16 cellular contexts compared by ENCODE assay signal in genomic region chr3:197168606-197169005, GRCh38.
DNase-seq lines count a peak whose midpoint lies in the region; ATAC-seq and TF ChIP-seq lines count a peak whose summit lies in the region.
"Had no signal": no experiment of that assay in that cellular context is flagged by ENCODE, and none has a peak within 500 bp of the region (broad histone marks: within the 10 kb centered on the region; RNA-seq: fewer than 3 reads in every experiment).

No MANE protein-coding gene starts in this region.

- H3K9ac ChIP-seq in iPS-18a (ENCODE audit: low read length), result peak overlapping the region; percentile 10

- POLR2A ChIA-PET in activated CD4-positive, alpha-beta T cell treated with anti-CD3 and anti-CD28 coated beads, Interleukin-2, amount 10 ng/mL, durations not matched to agents 7 days and 5 days (lab: Charles Lee), result no interaction called here

- H3K27ac Mint-ChIP-seq in HFFc6, result peak overlapping the region; percentile 27; the same call in 1 of the 2 replicates
- H3K27ac Mint-ChIP-seq in activated CD4-positive, alpha-beta T cell treated with anti-CD3 and anti-CD28 coated beads, Interleukin-2, amount 10 ng/mL, durations not matched to agents 7 days and 5 days, result no peak overlapping the region

- CTCF ChIA-PET in activated CD4-positive, alpha-beta T cell treated with anti-CD3 and anti-CD28 coated beads, Interleukin-2, amount 10 ng/mL, durations not matched to agents 7 days and 5 days (lab: Charles Lee), result no interaction called here

- peaks cover 8% of the 10 kb centered on the region for H3K4me1 ChIP-seq in iPS-18a (ENCODE audit: control insufficient read depth, low read depth, low read length)
- H3K4me1 ChIP-seq: Peyer's patch, transverse colon had no signal

- H3K4me3 Mint-ChIP-seq in HFFc6, result no peak overlapping the region
- no peak overlapping the region for H3K4me3 Mint-ChIP-seq in activated CD4-positive, alpha-beta T cell treated with anti-CD3 and anti-CD28 coated beads, Interleukin-2, amount 10 ng/mL, durations not matched to agents 7 days and 5 days
- H3K4me3 Mint-ChIP-seq: activated naive CD8-positive, alpha-beta T cell had no signal

- H3K36me3 ChIP-seq in iPS-18a (ENCODE audit: control insufficient read depth, low read depth, low read length), result no peaks in the 10 kb centered on the region
- H3K36me3 ChIP-seq: Peyer's patch, transverse colon had no signal

- in situ Hi-C loops in astrocyte of the cerebellum (cut with HindIII; ENCODE audit: low sequenced_read_pairs), result no loop called here

- ATAC-seq in HG03565 (IDR thresholded peaks at IDR 0.05; ENCODE audit: unreplicated experiment), result no peak

- no peaks in the 10 kb centered on the region for H3K9me3 ChIP-seq in iPS-18a (ENCODE audit: control insufficient read depth, low read depth, low read length)
- H3K9me3 ChIP-seq: Peyer's patch, transverse colon had no signal

- DNase-seq in AG08395 (ENCODE audit: low spot score) (peak; percentile 66), HFFc6 (peak; percentile 42), astrocyte of the cerebellum (ENCODE audit: low read depth) (peak; percentile 20), NCI-H2171 (lab: John Stamatoyannopoulos, UW) (no peak)
- DNase-seq in activated CD4-positive, alpha-beta T cell treated with anti-CD3 and anti-CD28 coated beads, Interleukin-2, amount 10 ng/mL, durations not matched to agents 7 days and 5 days, result no peak
- DNase-seq in activated CD4-positive, alpha-beta T cell treated with anti-CD3 and anti-CD28 coated beads for 4 hours, result no peak
- DNase-seq: activated CD4-positive, alpha-beta T cell treated with anti-CD3 and anti-CD28 coated beads for 1 hour; C1 segment of cervical spinal cord; NCI-H1436 treated with DMSO at 0.1 percent for 48 hours; Peyer's patch; transverse colon had no signal

- no peak for TF ChIP-seq CTCF in HFFc6 (IDR thresholded peaks at IDR 0.05)
- no peak for TF ChIP-seq CTCF in astrocyte of the cerebellum (IDR thresholded peaks at IDR 0.05; ENCODE audit: low read depth, low read length, missing control alignments)

- H3K27ac ChIP-seq in iPS-18a (ENCODE audit: low read length), result no peak overlapping the region
- H3K27ac ChIP-seq: HL-60, Peyer's patch, transverse colon had no signal

- no peak overlapping the region for H3K4me3 ChIP-seq in astrocyte of the cerebellum (ENCODE audit: low read depth, low read length)
- H3K4me3 ChIP-seq in iPS-18a (ENCODE audit: low read length), result no peak overlapping the region
- H3K4me3 ChIP-seq: Peyer's patch, transverse colon had no signal

- H3K27me3 ChIP-seq in iPS-18a (ENCODE audit: control insufficient read depth, insufficient read depth, low read length), result no peaks in the 10 kb centered on the region
- H3K27me3 ChIP-seq: Peyer's patch, transverse colon had no signal

- peaks cover 32% of the 10 kb centered on the region for H3K36me3 Mint-ChIP-seq in HFFc6 (ENCODE audit: low read depth)
- H3K36me3 Mint-ChIP-seq in activated CD4-positive, alpha-beta T cell treated with anti-CD3 and anti-CD28 coated beads, Interleukin-2, amount 10 ng/mL, durations not matched to agents 7 days and 5 days (ENCODE audit: low read depth), result peaks cover 7% of the 10 kb centered on the region

- H3K27me3 Mint-ChIP-seq in HFFc6 (ENCODE audit: insufficient read depth), result peaks cover 2% of the 10 kb centered on the region
- H3K27me3 Mint-ChIP-seq in activated CD4-positive, alpha-beta T cell treated with anti-CD3 and anti-CD28 coated beads, Interleukin-2, amount 10 ng/mL, durations not matched to agents 7 days and 5 days, result no peaks in the 10 kb centered on the region
- H3K27me3 Mint-ChIP-seq: activated naive CD8-positive, alpha-beta T cell; progenitor cell of endocrine pancreas had no signal

- peaks cover 47% of the 10 kb centered on the region for H3K4me1 Mint-ChIP-seq in HFFc6 (ENCODE audit: low read depth)
- H3K4me1 Mint-ChIP-seq in activated CD4-positive, alpha-beta T cell treated with anti-CD3 and anti-CD28 coated beads, Interleukin-2, amount 10 ng/mL, durations not matched to agents 7 days and 5 days, result no peaks in the 10 kb centered on the region

- H3K9me3 Mint-ChIP-seq in HFFc6, result no peaks in the 10 kb centered on the region
- H3K9me3 Mint-ChIP-seq in activated CD4-positive, alpha-beta T cell treated with anti-CD3 and anti-CD28 coated beads, Interleukin-2, amount 10 ng/mL, durations not matched to agents 7 days and 5 days, result no peaks in the 10 kb centered on the region

Comparison
In these comparisons a context has a peak if more than half of its experiments do, and no peak if none do; other contexts are left out.
1. DNase-seq: peak in AG08395 (single experiment), HFFc6 (single experiment) and astrocyte of the cerebellum (single experiment); none in activated CD4-positive, alpha-beta T cell treated with anti-CD3 and anti-CD28 coated beads, Interleukin-2, amount 10 ng/mL, durations not matched to agents 7 days and 5 days (single experiment), activated CD4-positive, alpha-beta T cell treated with anti-CD3 and anti-CD28 coated beads for 4 hours (0 of 2) and NCI-H2171 (single experiment).